Comparison of ENCODE assay signal across 19 cellular contexts in the genomic region with DNA sequence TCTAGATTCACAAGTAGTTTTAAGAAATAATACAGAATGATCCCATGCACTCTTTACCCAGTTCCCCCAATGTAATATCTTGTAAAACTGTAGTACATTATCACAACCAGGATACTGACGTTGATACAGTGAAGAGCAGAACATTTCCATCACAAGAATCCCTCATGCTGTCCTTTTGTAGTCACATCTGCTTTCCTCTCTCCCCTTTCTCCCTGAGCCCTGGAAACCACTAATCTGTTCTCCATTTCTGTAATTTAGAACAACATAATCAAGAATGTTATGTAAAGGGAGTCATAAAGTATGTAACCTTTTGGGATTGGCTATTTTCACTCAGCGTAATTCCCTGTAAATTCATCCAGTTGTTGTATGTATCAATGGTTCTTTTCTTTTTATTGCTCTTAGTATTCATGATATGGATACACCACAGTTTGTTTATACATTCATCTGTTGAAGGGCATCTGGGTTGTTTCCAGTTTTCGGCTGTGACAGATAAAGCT.
DNase-seq lines count a peak whose midpoint lies in the region; ATAC-seq and TF ChIP-seq lines count a peak whose summit lies in the region.
"Had no signal": no experiment of that assay in that cellular context is flagged by ENCODE, and none has a peak within 500 bp of the region (broad histone marks: within the 10 kb centered on the region; RNA-seq: fewer than 3 reads in every experiment).

No MANE protein-coding gene starts in this region.

- no peak overlapping the region for H3T11ph ChIP-seq in H9 (ENCODE audit: low read length)

- no peak overlapping the region for H3K9ac ChIP-seq in H9 (ENCODE audit: extremely low read depth, insufficient read length, low read length)
- H3K9ac ChIP-seq: SK-N-SH had no signal

- DNase-seq in COLO829 (ENCODE audit: low spot score) = peak; percentile 8
- no peak for DNase-seq in H9
- DNase-seq in RWPE2 (ENCODE audit: low spot score) = no peak
- DNase-seq in glutamatergic neuron = no peak
- no peak for DNase-seq in activated CD4-positive, alpha-beta T cell treated with anti-CD3 and anti-CD28 coated beads, Interleukin-2, amount 50 U/mL, for 48 hours
- DNase-seq in NCI-H82 (lab: John Stamatoyannopoulos, UW) = no peak
- no peak for DNase-seq in effector CD4-positive, alpha-beta T cell
- DNase-seq: C1 segment of cervical spinal cord; CD8-positive, alpha-beta memory T cell; HCEC 1CT; KG1; NCI-H1417 treated with DMSO at 0.1 percent for 48 hours; NCI-H1930; NCI-H446 treated with DMSO at 0.1 percent for 48 hours; NCI-H748 treated with DMSO at 0.1 percent for 48 hours; SHP77 treated with DMSO at 0.1 percent for 48 hours; SK-N-SH had no signal

- H3K18ac ChIP-seq in H9 (ENCODE audit: insufficient read length, low read depth, low read length) = no peak overlapping the region

- H3K27me3 Mint-ChIP-seq in H9 (ENCODE audit: low read depth) = no peaks in the 10 kb centered on the region
- no peaks in the 10 kb centered on the region for H3K27me3 Mint-ChIP-seq in glutamatergic neuron (ENCODE audit: unreplicated experiment)
- H3K27me3 Mint-ChIP-seq: CD8-positive, alpha-beta memory T cell had no signal

- H3K9me3 ChIP-seq in H9 (ENCODE audit: control insufficient read depth, low read depth, low read length) (no peaks in the 10 kb centered on the region), RWPE2 (ENCODE audit: severe bottlenecking) (no peaks in the 10 kb centered on the region)
- H3K9me3 ChIP-seq: SK-N-SH had no signal

- H3K4me1 ChIP-seq in H9 (ENCODE audit: insufficient read depth, low read length) (no peaks in the 10 kb centered on the region), RWPE2 (ENCODE audit: insufficient read depth, poor library complexity, severe bottlenecking) (peaks cover 11% of the 10 kb centered on the region)

- H3K14ac ChIP-seq in H9 (ENCODE audit: insufficient read depth, low read length) = no peak overlapping the region

- peaks cover 41 to 57% (median 51%) of the 10 kb centered on the region in 3 experiments for H3K36me3 Mint-ChIP-seq in H9 (ENCODE audit: insufficient read depth in 1 of 3, low read depth in 3 of 3)
- peaks cover 9% of the 10 kb centered on the region for H3K36me3 Mint-ChIP-seq in glutamatergic neuron (ENCODE audit: unreplicated experiment)

- ATAC-seq in RWPE2 (ENCODE audit: low read depth) (no peak; the same call in 2 of the 3 replicates), HG02678 (IDR thresholded peaks at IDR 0.05; ENCODE audit: unreplicated experiment) (no peak)
- ATAC-seq: HepG2 had no signal

- no peak overlapping the region for H4K8ac ChIP-seq in H9 (replicated peaks; ENCODE audit: insufficient read length, low read depth, low read length)

- H3K23ac ChIP-seq in H9 (ENCODE audit: insufficient read length, low read depth, low read length) = no peak overlapping the region

- H3K4me3 Mint-ChIP-seq in H9 (no peak overlapping the region), glutamatergic neuron (ENCODE audit: unreplicated experiment) (no peak overlapping the region)
- H3K4me3 Mint-ChIP-seq: CD8-positive, alpha-beta memory T cell had no signal

- H3K9me3 Mint-ChIP-seq in H9 (peaks cover 3 to 5% of the 10 kb centered on the region in 2 experiments; a peak in 3 of 5 replicates), glutamatergic neuron (ENCODE audit: unreplicated experiment) (peaks cover 4% of the 10 kb centered on the region)

- H2BK12ac ChIP-seq in H9 (ENCODE audit: insufficient read length, low read depth, low read length) = no peak overlapping the region

- no peaks in the 10 kb centered on the region for H3K79me1 ChIP-seq in H9 (ENCODE audit: insufficient read depth, low read depth, low read length, poor library complexity, severe bottlenecking)

- H4K5ac ChIP-seq in H9 (ENCODE audit: insufficient read length, low read depth, low read length) = no peak overlapping the region

- H3K27ac ChIP-seq in H9 (ENCODE audit: insufficient read length, low read depth, low read length) (no peak overlapping the region), RWPE2 (ENCODE audit: poor library complexity, severe bottlenecking) (peak overlapping the region; percentile 13)

- H3K27me3 ChIP-seq in H9 (ENCODE audit: insufficient read depth, low read length) (no peaks in the 10 kb centered on the region), RWPE2 (ENCODE audit: insufficient read depth, poor library complexity, severe bottlenecking) (no peaks in the 10 kb centered on the region)

- H3K27ac Mint-ChIP-seq in H9 (peak overlapping the region in 2 of 3 experiments; percentile 13 to 64; a peak in 3 of 7 replicates), glutamatergic neuron (ENCODE audit: unreplicated experiment) (peak overlapping the region; percentile 37)
- H3K27ac Mint-ChIP-seq: CD8-positive, alpha-beta memory T cell had no signal

- H4K20me1 ChIP-seq in H9 (ENCODE audit: control insufficient read depth, insufficient read depth, insufficient read length) = no peaks in the 10 kb centered on the region

- no peak overlapping the region for H2BK120ac ChIP-seq in H9 (ENCODE audit: low read depth, low read length, poor library complexity, severe bottlenecking)

- H3K23me2 ChIP-seq in H9 (ENCODE audit: insufficient read length, low read depth, low read length, poor library complexity, severe bottlenecking) = no peaks in the 10 kb centered on the region

- no peak overlapping the region for H2AFZ ChIP-seq in H9 (ENCODE audit: low read length)

- no peaks in the 10 kb centered on the region for H3K79me2 ChIP-seq in H9 (ENCODE audit: insufficient read depth, low read length)

- no peak overlapping the region for H3K4ac ChIP-seq in H9 (ENCODE audit: low read depth, low read length)

- no peak overlapping the region for H2AK5ac ChIP-seq in H9 (ENCODE audit: insufficient read length, low read length)

- H3K36me3 ChIP-seq in RWPE2 (ENCODE audit: low read depth) = peaks cover 77% of the 10 kb centered on the region

- TF ChIP-seq CTCF in H9 (conservative IDR thresholded peaks at IDR 0.05) = no peak
- no peak for TF ChIP-seq CTCF in RWPE2 (IDR thresholded peaks at IDR 0.05; ENCODE audit: poor library complexity, severe bottlenecking)
- TF ChIP-seq CTCF in glutamatergic neuron (IDR thresholded peaks at IDR 0.05; ENCODE audit: partially characterized antibody, unreplicated experiment) = no peak

- H4K91ac ChIP-seq in H9 (ENCODE audit: insufficient read length, low read depth, low read length) = no peak overlapping the region

- no CpG with 5 or more reads among the region's 3 CpGs for WGBS in H9 (ENCODE audit: extremely low coverage, insufficient read length, low lambda C conversion rate)

- no peak overlapping the region for H2BK15ac ChIP-seq in H9 (ENCODE audit: low read depth, low read length)

- H3K4me1 Mint-ChIP-seq in H9 (peaks cover 15 to 19% of the 10 kb centered on the region in 2 experiments), glutamatergic neuron (ENCODE audit: low read depth, unreplicated experiment) (peaks cover 5% of the 10 kb centered on the region)

- no peak overlapping the region for H3K4me2 ChIP-seq in H9 (ENCODE audit: insufficient read depth, insufficient read length, low read length)
- H3K4me2 ChIP-seq: SK-N-SH had no signal

- H3K4me3 ChIP-seq in RWPE2 (ENCODE audit: severe bottlenecking) = no peak overlapping the region

- no peak overlapping the region for H2BK5ac ChIP-seq in H9 (ENCODE audit: insufficient read length, low read length)

- H3K56ac ChIP-seq in H9 (ENCODE audit: insufficient read length, low read depth, low read length) = no peak overlapping the region

- no peak overlapping the region for H2BK20ac ChIP-seq in H9 (ENCODE audit: low read depth, low read length, poor library complexity, severe bottlenecking)
